Comparison of ENCODE assay signal across 9 cellular contexts in the genomic region with DNA sequence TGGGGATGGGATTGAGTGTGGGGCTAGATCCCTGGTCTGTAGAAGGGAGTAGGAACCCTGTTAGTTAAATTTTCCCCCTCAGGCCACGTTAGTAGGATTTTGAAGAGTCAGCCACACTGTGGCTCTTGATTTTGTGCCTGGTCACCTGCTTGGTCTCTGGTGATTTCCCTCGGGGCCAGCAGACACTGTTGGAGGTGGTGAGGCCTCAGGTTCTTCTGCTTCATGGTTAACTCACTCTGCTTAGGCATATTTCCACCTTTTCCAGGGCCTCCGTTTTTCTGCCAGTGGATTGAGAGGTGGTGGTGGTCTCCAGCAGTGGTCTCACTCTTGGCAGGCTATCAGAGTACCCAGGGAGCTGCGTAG. TPM values are rescaled to one million over a fixed set of nuclear protein-coding genes. Genes with fewer than 3 reads are reported as not detected.
DNase-seq lines count a peak whose midpoint lies in the region; ATAC-seq and TF ChIP-seq lines count a peak whose summit lies in the region.
"Had no signal": no experiment of that assay in that cellular context is flagged by ENCODE, and none has a peak within 500 bp of the region (broad histone marks: within the 10 kb centered on the region; RNA-seq: fewer than 3 reads in every experiment).

No MANE protein-coding gene starts in this region.

- POLR2A ChIA-PET in CD8-positive, alpha-beta T cell (lab: Charles Lee) = interaction anchor here (1.0 to 7.3 kb wide), 7 partner anchors 8 to 46 kb away, joined by 3 to 58 read pairs (median 30); no protein-coding TSS in a partner anchor

- H2BK12ac ChIP-seq in trophoblast cell (ENCODE audit: low read length) = no peak overlapping the region

- peaks cover 27% of the 10 kb centered on the region for H3K36me3 Mint-ChIP-seq in CD8-positive, alpha-beta T cell
- H3K36me3 Mint-ChIP-seq in endothelial cell (ENCODE audit: low read depth, unreplicated experiment) = peaks cover 6% of the 10 kb centered on the region

- H3K14ac ChIP-seq in trophoblast cell (ENCODE audit: low read length) = no peak overlapping the region

- no peak for DNase-seq in CD8-positive, alpha-beta T cell
- DNase-seq in Peyer's patch = peak in 1 of 3 donors; percentile 41
- DNase-seq in endothelial cell (ENCODE audit: low spot score) = no peak
- DNase-seq in trophoblast cell = no peak
- DNase-seq in HUDEP-2 (lab: John Stamatoyannopoulos, UW; ENCODE audit: unreplicated experiment in 76 of 76) = no peak
- no peak for DNase-seq in stimulated activated CD4-positive, alpha-beta T cell treated with anti-CD3 and anti-CD28 coated beads, Interleukin-12 subunit alpha, Interleukin-12 subunit beta, amount 100 ng/mL, for 4 hours
- DNase-seq in stimulated activated CD4-positive, alpha-beta T cell treated with anti-CD3 and anti-CD28 coated beads, Interleukin-15, amount 100 ng/mL, for 24 hours = no peak
- DNase-seq in testis = no peak

- H3K4ac ChIP-seq in trophoblast cell (ENCODE audit: low read depth, low read length) = peak overlapping the region; percentile 11

- H3K9ac ChIP-seq in trophoblast cell (ENCODE audit: low read length) = peak overlapping the region; percentile 28

- peaks cover 80% of the 10 kb centered on the region for H3K4me1 ChIP-seq in CD8-positive, alpha-beta T cell (ENCODE audit: insufficient read depth, low read length)
- peaks cover 16 to 82% (median 39%) of the 10 kb centered on the region in 4 donors for H3K4me1 ChIP-seq in Peyer's patch
- H3K4me1 ChIP-seq in trophoblast cell (ENCODE audit: control insufficient read depth in 1 of 2, insufficient read depth in 2 of 2, low read length in 2 of 2) = peaks cover 56 to 66% of the 10 kb centered on the region in 2 experiments
- peaks cover 67% of the 10 kb centered on the region for H3K4me1 ChIP-seq in testis

- no peak for TF ChIP-seq CTCF in CD8-positive, alpha-beta T cell (IDR thresholded peaks at IDR 0.05)
- TF ChIP-seq CTCF in Peyer's patch (IDR thresholded peaks at IDR 0.05) (no peak), endothelial cell (IDR thresholded peaks at IDR 0.05; ENCODE audit: unreplicated experiment) (no peak), testis (IDR thresholded peaks at IDR 0.05) (no peak)

- no peak overlapping the region for H3K4me2 ChIP-seq in trophoblast cell (ENCODE audit: low read length)

- intact Hi-C loops in CD8-positive, alpha-beta T cell (cut with DNase I, micrococcal nuclease) = loop anchor here (2.0 to 10.0 kb wide), 3 partner anchors 29 to 253 kb away; a partner anchor contains a TSS
- intact Hi-C loops in testis (cut with DNase I; ENCODE audit: low total_unique reads) = no loop called here

- H3K36me3 ChIP-seq in CD8-positive, alpha-beta T cell (ENCODE audit: insufficient read depth, low read length) = no peaks in the 10 kb centered on the region
- no peaks in the 10 kb centered on the region for H3K36me3 ChIP-seq in Peyer's patch
- peaks cover 0 to 5% of the 10 kb centered on the region in 2 experiments for H3K36me3 ChIP-seq in trophoblast cell (ENCODE audit: control insufficient read depth in 1 of 2, insufficient read depth in 2 of 2, low read length in 2 of 2)
- H3K36me3 ChIP-seq in testis (ENCODE audit: low read depth, missing control alignments) = no peaks in the 10 kb centered on the region

- H4K12ac ChIP-seq in trophoblast cell (ENCODE audit: low read depth, low read length) = no peak overlapping the region

- no peak for ATAC-seq in CD8-positive, alpha-beta T cell
- ATAC-seq: Panc1 had no signal

- no peaks in the 10 kb centered on the region for H3K27me3 Mint-ChIP-seq in CD8-positive, alpha-beta T cell (ENCODE audit: low read depth)
- H3K27me3 Mint-ChIP-seq in endothelial cell (ENCODE audit: unreplicated experiment) = peaks cover 24% of the 10 kb centered on the region

- no peaks in the 10 kb centered on the region for H3K27me3 ChIP-seq in CD8-positive, alpha-beta T cell (ENCODE audit: insufficient read depth, low read length)
- no peaks in the 10 kb centered on the region for H3K27me3 ChIP-seq in Peyer's patch
- no peaks in the 10 kb centered on the region for H3K27me3 ChIP-seq in trophoblast cell (ENCODE audit: insufficient read depth, low read length)
- no peaks in the 10 kb centered on the region for H3K27me3 ChIP-seq in testis

- peak overlapping the region; percentile 98 for H3K27ac Mint-ChIP-seq in CD8-positive, alpha-beta T cell
- peak overlapping the region; percentile 67 for H3K27ac Mint-ChIP-seq in endothelial cell (ENCODE audit: unreplicated experiment)

- H3K4me3 ChIP-seq in CD8-positive, alpha-beta T cell (ENCODE audit: low read depth, low read length) = peak overlapping the region; percentile 51
- H3K4me3 ChIP-seq in Peyer's patch = peak overlapping the region in 1 of 4 donors; percentile 4
- no peak overlapping the region for H3K4me3 ChIP-seq in trophoblast cell (ENCODE audit: low read depth, low read length)
- H3K4me3 ChIP-seq in testis = no peak overlapping the region

- H3K79me2 ChIP-seq in trophoblast cell (ENCODE audit: control insufficient read depth, insufficient read depth, low read length, poor library complexity) = peaks cover 55% of the 10 kb centered on the region

- peaks cover 79% of the 10 kb centered on the region for H3K4me1 Mint-ChIP-seq in CD8-positive, alpha-beta T cell (ENCODE audit: low read depth)
- H3K4me1 Mint-ChIP-seq in endothelial cell (ENCODE audit: unreplicated experiment) = peaks cover 71% of the 10 kb centered on the region

- no peaks in the 10 kb centered on the region for H3K9me3 Mint-ChIP-seq in CD8-positive, alpha-beta T cell
- no peaks in the 10 kb centered on the region for H3K9me3 Mint-ChIP-seq in endothelial cell (ENCODE audit: unreplicated experiment)

- H3K18ac ChIP-seq in trophoblast cell (ENCODE audit: low read length) = no peak overlapping the region

- H2BK5ac ChIP-seq in trophoblast cell (ENCODE audit: low read depth, low read length, poor library complexity) = no peak overlapping the region

- WGBS in trophoblast cell (ENCODE audit: extremely low coverage, insufficient coverage, insufficient read length) = no CpG with 5 or more reads among the region's 4 CpGs
- 59 to 68% methylated on average over 4 of the region's 4 CpGs for WGBS in testis, 2 donors

- peak overlapping the region; percentile 27 for H3K27ac ChIP-seq in CD8-positive, alpha-beta T cell (ENCODE audit: low read depth, low read length)
- H3K27ac ChIP-seq in Peyer's patch (peak overlapping the region; percentile 5 to 95 (median 74)), trophoblast cell (ENCODE audit: low read depth, low read length) (no peak overlapping the region), testis (peak overlapping the region in 1 of 2 donors; percentile 86)

- H3K23ac ChIP-seq in trophoblast cell (ENCODE audit: low read length) = no peak overlapping the region

- H3K4me3 Mint-ChIP-seq in CD8-positive, alpha-beta T cell = peak overlapping the region; percentile 99
- H3K4me3 Mint-ChIP-seq in endothelial cell (ENCODE audit: unreplicated experiment) = no peak overlapping the region

- CTCF ChIA-PET in CD8-positive, alpha-beta T cell (lab: Charles Lee) = interaction anchor here (1.1 to 21.9 kb wide), 6 partner anchors 6 to 73 kb away, joined by 4 to 404 read pairs (median 270); a partner anchor contains a TSS

- H4K8ac ChIP-seq in trophoblast cell (ENCODE audit: low read depth, low read length) = no peak overlapping the region

- no peak overlapping the region for H4K91ac ChIP-seq in trophoblast cell (ENCODE audit: low read depth, low read length)

- H2AFZ ChIP-seq in trophoblast cell (ENCODE audit: insufficient read depth, low read length, poor library complexity) = no peak overlapping the region

- H3K79me1 ChIP-seq in trophoblast cell (ENCODE audit: low read length) = peaks cover 37% of the 10 kb centered on the region

- TF ChIP-seq POLR2A in Peyer's patch (IDR thresholded peaks at IDR 0.05) (no peak), testis (IDR thresholded peaks at IDR 0.05) (no peak)

- H3K9me3 ChIP-seq in CD8-positive, alpha-beta T cell (ENCODE audit: low read length) = no peaks in the 10 kb centered on the region
- H3K9me3 ChIP-seq in Peyer's patch = no peaks in the 10 kb centered on the region
- no peaks in the 10 kb centered on the region for H3K9me3 ChIP-seq in trophoblast cell (ENCODE audit: insufficient read depth, low read depth, low read length)
- H3K9me3 ChIP-seq in testis = no peaks in the 10 kb centered on the region

- H2BK120ac ChIP-seq in trophoblast cell (ENCODE audit: insufficient read depth, low read length, poor library complexity) = no peak overlapping the region

- no peak overlapping the region for H2AK5ac ChIP-seq in trophoblast cell (ENCODE audit: low read length)

RNA-seq across cellular contexts. Expression of a gene that starts 4.1 kb away (rescaled TPM):
- total RNA-seq in CD8-positive, alpha-beta T cell = 10 to 100 TPM; 63.9 to 66.1 TPM
- total RNA-seq in Peyer's patch (10 to 100 TPM; 51.2 to 72.0 (median 68.0) TPM), endothelial cell (ENCODE audit: unreplicated experiment) (147 TPM), testis (10 to 100 TPM; 61.4 to 64.6 TPM)
- polyA plus RNA-seq in trophoblast cell (2013) = 77.2 and 78.0 TPM in 2 replicates
- polyA plus RNA-seq in testis (ENCODE audit: insufficient read depth, low read depth, low replicate concordance) = 59.1 TPM

RNA-seq across cellular contexts. Expression of a gene that starts 49.9 kb away (rescaled TPM):
- 1 to 10 TPM; 4.6 to 5.1 TPM for total RNA-seq in CD8-positive, alpha-beta T cell
- total RNA-seq in Peyer's patch (10 to 100 TPM; 27.2 to 89.3 (median 60.3) TPM), endothelial cell (ENCODE audit: unreplicated experiment) (147 TPM), testis (100 to 1,000 TPM; 102 to 104 TPM)
- 41.6 and 43.8 TPM in 2 replicates for polyA plus RNA-seq in trophoblast cell (2013)
- polyA plus RNA-seq in testis (ENCODE audit: insufficient read depth, low read depth, low replicate concordance) = 106 TPM

Comparison
In these comparisons a context has a peak if more than half of its experiments do, and no peak if none do; other contexts are left out.
1. RNA of a gene that starts 49.9 kb away (total RNA-seq): 147 TPM in endothelial cell (single experiment), 102 to 104 TPM in testis and 27.2 to 89.3 TPM in Peyer's patch; 4.6 to 5.1 TPM in CD8-positive, alpha-beta T cell; every median in the first group is over 4 times any median in the second.